ENCODE assay signal across 8 cellular contexts in the genomic region with DNA sequence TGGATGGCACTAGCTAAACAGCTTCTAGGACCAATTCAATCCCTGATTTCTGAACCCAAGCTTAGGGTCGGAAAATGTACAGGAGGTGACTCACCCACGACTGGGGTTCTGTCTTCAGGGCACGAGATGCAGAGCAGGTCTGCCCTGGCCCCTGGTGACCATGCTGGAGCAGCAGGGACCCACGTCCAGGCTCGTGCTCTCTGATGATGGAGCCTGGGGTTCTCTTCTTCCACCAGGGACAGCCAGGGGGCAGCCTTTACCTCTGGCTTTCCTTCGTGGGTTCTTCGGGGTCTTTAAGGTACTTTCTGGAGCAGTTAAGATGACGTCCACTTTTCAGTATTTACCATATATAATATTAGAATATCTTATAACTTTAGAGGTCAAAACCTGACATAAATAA. TPM values are rescaled to one million over a fixed set of nuclear protein-coding genes. Genes with fewer than 3 reads are reported as not detected.
DNase-seq lines count a peak whose midpoint lies in the region; ATAC-seq and TF ChIP-seq lines count a peak whose summit lies in the region.

No MANE protein-coding gene starts in this region.

- no peaks in the 10 kb centered on the region; a peak in 1 of 7 replicates for H3K36me3 Mint-ChIP-seq in H9 (ENCODE audit: insufficient read depth in 1 of 3, low read depth in 3 of 3)

- no peak overlapping the region for H3K14ac ChIP-seq in H9 (ENCODE audit: insufficient read depth, low read length)

- H3K4me2 ChIP-seq in H9 (ENCODE audit: insufficient read depth, insufficient read length, low read length) = no peak overlapping the region

- no peaks in the 10 kb centered on the region; a peak in 1 of 5 replicates for H3K9me3 Mint-ChIP-seq in H9

- no peak overlapping the region for H3K56ac ChIP-seq in H9 (ENCODE audit: insufficient read length, low read depth, low read length)

- no peak overlapping the region for H3K4ac ChIP-seq in H9 (ENCODE audit: low read depth, low read length)

- no peak overlapping the region for H2AK5ac ChIP-seq in H9 (ENCODE audit: insufficient read length, low read length)

- H4K8ac ChIP-seq in H9 (replicated peaks; ENCODE audit: insufficient read length, low read depth, low read length) = no peak overlapping the region

- H3K18ac ChIP-seq in H9 (ENCODE audit: insufficient read length, low read depth, low read length) = no peak overlapping the region

- H3K4me1 Mint-ChIP-seq in H9 = peaks cover 32 to 42% of the 10 kb centered on the region in 2 experiments

- no peak overlapping the region for H3T11ph ChIP-seq in H9 (ENCODE audit: low read length)

- H2BK20ac ChIP-seq in H9 (ENCODE audit: low read depth, low read length, poor library complexity, severe bottlenecking) = no peak overlapping the region

- H3K27ac Mint-ChIP-seq in H9 = no peak overlapping the region

- H4K91ac ChIP-seq in H9 (ENCODE audit: insufficient read length, low read depth, low read length) = no peak overlapping the region

- no peaks in the 10 kb centered on the region for H3K79me1 ChIP-seq in H9 (ENCODE audit: insufficient read depth, low read depth, low read length, poor library complexity, severe bottlenecking)

- ATAC-seq in HG02885 (IDR thresholded peaks at IDR 0.05; ENCODE audit: poor library complexity, unreplicated experiment) (no peak), GM18909 (IDR thresholded peaks at IDR 0.05; ENCODE audit: poor library complexity, unreplicated experiment) (no peak)

- H3K23me2 ChIP-seq in H9 (ENCODE audit: insufficient read length, low read depth, low read length, poor library complexity, severe bottlenecking) = peaks cover 14% of the 10 kb centered on the region

- H2BK15ac ChIP-seq in H9 (ENCODE audit: low read depth, low read length) = no peak overlapping the region

- TF ChIP-seq CTCF in H9 (conservative IDR thresholded peaks at IDR 0.05) = peak; percentile 88
- TF ChIP-seq CTCF in VCaP (conservative IDR thresholded peaks at IDR 0.05) = peak; percentile 84
- TF ChIP-seq CTCF in fibroblast of the aortic adventitia (IDR thresholded peaks at IDR 0.05; ENCODE audit: insufficient read depth, low read length) = peak; percentile 55

- no peak overlapping the region for H2BK120ac ChIP-seq in H9 (ENCODE audit: low read depth, low read length, poor library complexity, severe bottlenecking)

- peak overlapping the region in 1 of 2 experiments; percentile 43; a peak in 1 of 5 replicates for H3K4me3 Mint-ChIP-seq in H9

- WGBS in H9 (ENCODE audit: extremely low coverage, insufficient read length, low lambda C conversion rate) = no CpG with 5 or more reads among the region's 8 CpGs

- H4K20me1 ChIP-seq in H9 (ENCODE audit: control insufficient read depth, insufficient read depth, insufficient read length) = no peaks in the 10 kb centered on the region

- no peaks in the 10 kb centered on the region for H3K9me3 ChIP-seq in H9 (ENCODE audit: control insufficient read depth, low read depth, low read length)

- peaks cover 52% of the 10 kb centered on the region for H3K27me3 Mint-ChIP-seq in H9 (ENCODE audit: low read depth)

- no peak overlapping the region for H4K5ac ChIP-seq in H9 (ENCODE audit: insufficient read length, low read depth, low read length)

- no peaks in the 10 kb centered on the region for H3K4me1 ChIP-seq in H9 (ENCODE audit: insufficient read depth, low read length)

- DNase-seq in COLO668 (lab: John Stamatoyannopoulos, UW; ENCODE audit: unreplicated experiment) = peak; percentile 6
- peak; percentile 70 for DNase-seq in H9
- no peak for DNase-seq in fibroblast of the aortic adventitia (ENCODE audit: low read depth)
- DNase-seq in DMS153 (lab: John Stamatoyannopoulos, UW) = no peak
- no peak for DNase-seq in anterior cingulate cortex (lab: John Stamatoyannopoulos, UW)

- H3K27ac ChIP-seq in H9 (ENCODE audit: insufficient read length, low read depth, low read length) (no peak overlapping the region), VCaP (peak overlapping the region; percentile 87; the same call in 1 of the 2 replicates)

- H3K4me3 ChIP-seq in fibroblast of the aortic adventitia (ENCODE audit: low read depth, low read length) = no peak overlapping the region

- H3K23ac ChIP-seq in H9 (ENCODE audit: insufficient read length, low read depth, low read length) = no peak overlapping the region

- H2BK5ac ChIP-seq in H9 (ENCODE audit: insufficient read length, low read length) = no peak overlapping the region

- H3K27me3 ChIP-seq in H9 (ENCODE audit: insufficient read depth, low read length) = no peaks in the 10 kb centered on the region; the same call in 1 of the 2 replicates

- no peak overlapping the region for H3K9ac ChIP-seq in H9 (ENCODE audit: extremely low read depth, insufficient read length, low read length)

- H2AFZ ChIP-seq in H9 (ENCODE audit: low read length) = no peak overlapping the region

- H3K79me2 ChIP-seq in H9 (ENCODE audit: insufficient read depth, low read length) = no peaks in the 10 kb centered on the region

- H2BK12ac ChIP-seq in H9 (ENCODE audit: insufficient read length, low read depth, low read length) = no peak overlapping the region

RNA-seq across cellular contexts. Expression of gene CFAP77, which starts 2.1 kb away (rescaled TPM):
- total RNA-seq in H9 (2021) (0.72 and 0.86 TPM in 2 replicates), fibroblast of the aortic adventitia (ENCODE audit: low replicate concordance) (not detected in 2 replicates)

RNA-seq across cellular contexts. Expression of gene TTF1, which starts 5.4 kb away (rescaled TPM):
- 24.2 and 26.9 TPM in 2 replicates for total RNA-seq in H9 (2021)
- total RNA-seq in fibroblast of the aortic adventitia (ENCODE audit: low replicate concordance) = 10.6 and 17.8 TPM in 2 replicates

RNA-seq across cellular contexts. Expression of gene SETX, which starts 57.3 kb away (rescaled TPM):
- 43.1 and 44.3 TPM in 2 replicates for total RNA-seq in H9 (2021)
- 85.0 and 100 TPM in 2 replicates for total RNA-seq in fibroblast of the aortic adventitia (ENCODE audit: low replicate concordance)

Comparison
In these comparisons a context has a peak if more than half of its experiments do, and no peak if none do; other contexts are left out.
1. DNase-seq: peak in COLO668 (single experiment) and H9 (single experiment); none in fibroblast of the aortic adventitia (single experiment), DMS153 (single experiment) and anterior cingulate cortex (0 of 58).
2. Peak in every context shown above with its lines, with median percentiles within 50 percentile points of each other: CTCF ChIP-seq.